Comparison of ENCODE assay signal across 19 cellular contexts in the genomic region with DNA sequence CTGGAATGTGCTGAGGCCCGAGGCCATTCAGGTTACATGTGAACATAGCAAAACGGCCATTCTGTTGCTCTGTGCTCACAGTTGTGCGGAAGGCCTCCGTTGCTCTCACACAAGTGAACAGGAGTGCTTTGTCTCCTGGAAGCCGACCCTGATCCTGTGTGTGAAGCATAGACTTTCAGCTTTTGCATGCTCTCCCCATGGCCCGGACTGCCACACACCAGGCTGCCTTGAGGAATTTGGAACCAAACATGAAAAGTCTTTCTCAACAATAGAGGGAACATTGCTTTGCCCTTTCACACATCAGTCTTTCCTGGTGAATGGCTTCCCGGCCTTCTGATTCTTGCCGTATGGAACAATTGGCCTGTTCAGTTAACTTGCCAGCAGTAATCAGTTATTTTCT.
A peak's percentile ranks its signal among the peaks of the same experiment; 100 is the strongest.
DNase-seq lines count a peak whose midpoint lies in the region; ATAC-seq and TF ChIP-seq lines count a peak whose summit lies in the region.
"Had no signal": no experiment of that assay in that cellular context is flagged by ENCODE, and none has a peak within 500 bp of the region (broad histone marks: within the 10 kb centered on the region; RNA-seq: fewer than 3 reads in every experiment).

No MANE protein-coding gene starts in this region.

- DNase-seq in adipocyte (ENCODE audit: low read depth) (no peak), foreskin melanocyte (peak; percentile 18), progenitor cell of endocrine pancreas (ENCODE audit: low spot score, unreplicated experiment) (no peak), Karpas-422 (no peak)
- DNase-seq in activated naive CD8-positive, alpha-beta T cell treated with anti-CD3 and anti-CD28 coated beads, Interleukin-2, amount 50 U/mL, for 24 hours = no peak
- DNase-seq: CD4-positive, alpha-beta T cell; GDM1; GOT3; KBM-7; NCI-H1694 treated with DMSO at 0.1 percent for 48 hours; NCI-H510A; NCI-H748 treated with DMSO at 0.1 percent for 48 hours; NK-92 treated with Interleukin-12 subunit alpha and Interleukin-12 subunit beta, amount 100 ng/mL, for 24 hours had no signal

- H3K4me1 Mint-ChIP-seq in progenitor cell of endocrine pancreas (ENCODE audit: low read depth) = peaks cover 38% of the 10 kb centered on the region
- H3K4me1 Mint-ChIP-seq in activated naive CD8-positive, alpha-beta T cell treated with anti-CD3 and anti-CD28 coated beads, Interleukin-2, amount 50 U/mL, for 24 hours = no peaks in the 10 kb centered on the region

- no peak overlapping the region for H3K4me2 ChIP-seq in Karpas-422 (ENCODE audit: low read depth, low read length, poor library complexity, severe bottlenecking)
- H3K4me2 ChIP-seq: A549 had no signal

- H3K27me3 Mint-ChIP-seq in progenitor cell of endocrine pancreas = no peaks in the 10 kb centered on the region
- peaks cover 8% of the 10 kb centered on the region for H3K27me3 Mint-ChIP-seq in activated naive CD8-positive, alpha-beta T cell treated with anti-CD3 and anti-CD28 coated beads, Interleukin-2, amount 50 U/mL, for 24 hours
- H3K27me3 Mint-ChIP-seq: CD4-positive, alpha-beta T cell had no signal

- 65 to 66% methylated on average over 8 of the region's 8 CpGs for WGBS in mesodermal cell (ENCODE audit: insufficient coverage in 2 of 2), 2 experiments

- H3K4me1 ChIP-seq in adipocyte (ENCODE audit: control insufficient read depth, insufficient read depth, low read length) (peaks cover 23% of the 10 kb centered on the region), mesodermal cell (ENCODE audit: control insufficient read depth, insufficient read depth, low read length, poor library complexity, severe bottlenecking) (no peaks in the 10 kb centered on the region), Karpas-422 (ENCODE audit: low read length) (peaks cover 26% of the 10 kb centered on the region)
- H3K4me1 ChIP-seq: A549 had no signal

- no peak overlapping the region for H2AFZ ChIP-seq in Karpas-422 (ENCODE audit: low read length)

- H3K9me3 ChIP-seq in adipocyte (ENCODE audit: control insufficient read depth, low read length) = no peaks in the 10 kb centered on the region
- no peaks in the 10 kb centered on the region for H3K9me3 ChIP-seq in mesodermal cell (ENCODE audit: control insufficient read depth, low read length)
- no peaks in the 10 kb centered on the region for H3K9me3 ChIP-seq in Karpas-422 (ENCODE audit: low read length)
- H3K9me3 ChIP-seq: A549, Caco-2 had no signal

- H3K4me3 ChIP-seq in adipocyte (ENCODE audit: low read length) (no peak overlapping the region), mesodermal cell (ENCODE audit: extremely low read depth, insufficient read depth, low read length, poor library complexity, severe bottlenecking) (no peak overlapping the region), Karpas-422 (ENCODE audit: low read length) (no peak overlapping the region)
- H3K4me3 ChIP-seq: A549 had no signal

- no peaks in the 10 kb centered on the region for H3K36me3 Mint-ChIP-seq in progenitor cell of endocrine pancreas (ENCODE audit: insufficient read depth)
- no peaks in the 10 kb centered on the region for H3K36me3 Mint-ChIP-seq in activated naive CD8-positive, alpha-beta T cell treated with anti-CD3 and anti-CD28 coated beads, Interleukin-2, amount 50 U/mL, for 24 hours (ENCODE audit: low read depth)

- peak overlapping the region; percentile 51 for H3K9ac ChIP-seq in adipocyte (ENCODE audit: low read length)
- no peak overlapping the region for H3K9ac ChIP-seq in Karpas-422 (ENCODE audit: low read length)

- no peak for TF ChIP-seq CTCF in progenitor cell of endocrine pancreas (IDR thresholded peaks at IDR 0.05; ENCODE audit: unreplicated experiment)

- ATAC-seq in activated naive CD8-positive, alpha-beta T cell treated with anti-CD3 and anti-CD28 coated beads, Interleukin-2, amount 50 U/mL, for 24 hours = no peak
- no peak for ATAC-seq in GM21360 (IDR thresholded peaks at IDR 0.05; ENCODE audit: unreplicated experiment)
- ATAC-seq in GM18505 (IDR thresholded peaks at IDR 0.05; ENCODE audit: unreplicated experiment) = no peak
- ATAC-seq: A549, Right ventricle myocardium inferior had no signal

- no peaks in the 10 kb centered on the region for H3K9me2 ChIP-seq in Karpas-422 (replicated peaks; ENCODE audit: insufficient read depth, low read length)

- no peak for TF ChIP-seq POLR2A in GM18505 (IDR thresholded peaks at IDR 0.05; ENCODE audit: borderline replicate concordance, extremely low read depth, insufficient read depth, insufficient read length)

- no peaks in the 10 kb centered on the region for H3K79me2 ChIP-seq in Karpas-422 (ENCODE audit: low read length)

- H3K27ac Mint-ChIP-seq in progenitor cell of endocrine pancreas = peak overlapping the region; percentile 91
- H3K27ac Mint-ChIP-seq in activated naive CD8-positive, alpha-beta T cell treated with anti-CD3 and anti-CD28 coated beads, Interleukin-2, amount 50 U/mL, for 24 hours = no peak overlapping the region
- H3K27ac Mint-ChIP-seq: CD4-positive, alpha-beta T cell had no signal

- H4K20me1 ChIP-seq in Karpas-422 (ENCODE audit: insufficient read depth, low read depth, low read length) = no peaks in the 10 kb centered on the region

- no peak overlapping the region for H3K4me3 Mint-ChIP-seq in progenitor cell of endocrine pancreas (ENCODE audit: low read depth)
- H3K4me3 Mint-ChIP-seq in activated naive CD8-positive, alpha-beta T cell treated with anti-CD3 and anti-CD28 coated beads, Interleukin-2, amount 50 U/mL, for 24 hours = no peak overlapping the region
- H3K4me3 Mint-ChIP-seq: CD4-positive, alpha-beta T cell had no signal

- peaks cover 3% of the 10 kb centered on the region for H3K9me3 Mint-ChIP-seq in progenitor cell of endocrine pancreas (ENCODE audit: low read depth)
- H3K9me3 Mint-ChIP-seq in activated naive CD8-positive, alpha-beta T cell treated with anti-CD3 and anti-CD28 coated beads, Interleukin-2, amount 50 U/mL, for 24 hours = no peaks in the 10 kb centered on the region
- H3K9me3 Mint-ChIP-seq: CD4-positive, alpha-beta T cell had no signal

- H3K36me3 ChIP-seq in adipocyte (ENCODE audit: control insufficient read depth, insufficient read depth, low read length, severe bottlenecking) (no peaks in the 10 kb centered on the region), mesodermal cell (ENCODE audit: control insufficient read depth, insufficient read depth, low read length) (no peaks in the 10 kb centered on the region), Karpas-422 (ENCODE audit: insufficient read depth, low read length) (no peaks in the 10 kb centered on the region)

- peak overlapping the region; percentile 16 for H3K27ac ChIP-seq in mesodermal cell (ENCODE audit: low read depth, low read length, severe bottlenecking)
- H3K27ac ChIP-seq in Karpas-422 (ENCODE audit: low read length) = no peak overlapping the region
- H3K27ac ChIP-seq: A549 had no signal

- no peaks in the 10 kb centered on the region for H3K27me3 ChIP-seq in adipocyte (replicated peaks; ENCODE audit: control insufficient read depth, insufficient read depth, low read length)
- no peaks in the 10 kb centered on the region for H3K27me3 ChIP-seq in Karpas-422 (ENCODE audit: low read length)
